8 cellular contexts compared by ENCODE assay signal in the genomic region with DNA sequence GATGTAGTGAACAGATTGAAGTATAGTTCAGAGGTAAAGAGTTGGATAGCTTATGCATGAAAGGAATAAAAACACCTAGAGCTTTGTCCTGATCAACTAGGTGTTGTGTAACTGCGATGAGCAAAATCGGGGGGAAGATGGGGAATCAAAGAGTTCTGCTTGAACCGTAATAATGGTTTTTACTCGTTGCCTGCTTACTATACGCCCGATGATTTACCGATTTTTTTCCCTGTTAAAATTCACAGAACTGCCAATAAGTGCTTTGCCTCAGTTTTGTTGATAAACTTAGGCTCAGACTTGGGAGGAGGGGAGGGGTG. TPM values are rescaled to one million over a fixed set of nuclear protein-coding genes. Genes with fewer than 3 reads are reported as not detected.
DNase-seq lines count a peak whose midpoint lies in the region; ATAC-seq and TF ChIP-seq lines count a peak whose summit lies in the region.

No MANE protein-coding gene starts in this region.

- no peaks in the 10 kb centered on the region for H3K27me3 Mint-ChIP-seq in activated CD4-positive, alpha-beta T cell treated with anti-CD3 and anti-CD28 coated beads, Interleukin-2, amount 10 ng/mL, durations not matched to agents 7 days and 5 days

- H3K27ac ChIP-seq in left lung, result peak overlapping the region; percentile 71 to 94
- H3K27ac ChIP-seq in thoracic aorta, result peak overlapping the region; percentile 56 to 60

- TF ChIP-seq POLR2A in lower leg skin (IDR thresholded peaks at IDR 0.05), result no peak

- H3K27me3 ChIP-seq in adipocyte (replicated peaks; ENCODE audit: control insufficient read depth, insufficient read depth, low read length), result no peaks in the 10 kb centered on the region
- no peaks in the 10 kb centered on the region for H3K27me3 ChIP-seq in left lung
- H3K27me3 ChIP-seq in thoracic aorta (replicated peaks; ENCODE audit: insufficient read depth), result no peaks in the 10 kb centered on the region

- peaks cover 69% of the 10 kb centered on the region for H3K4me1 Mint-ChIP-seq in activated CD4-positive, alpha-beta T cell treated with anti-CD3 and anti-CD28 coated beads, Interleukin-2, amount 10 ng/mL, durations not matched to agents 7 days and 5 days

- H3K4me3 Mint-ChIP-seq in activated CD4-positive, alpha-beta T cell treated with anti-CD3 and anti-CD28 coated beads, Interleukin-2, amount 10 ng/mL, durations not matched to agents 7 days and 5 days, result peak overlapping the region; percentile 89

- no peak for DNase-seq in activated CD4-positive, alpha-beta T cell treated with anti-CD3 and anti-CD28 coated beads, Interleukin-2, amount 10 ng/mL, durations not matched to agents 7 days and 5 days
- DNase-seq in activated CD4-positive, alpha-beta T cell treated with anti-CD3 and anti-CD28 coated beads, Interleukin-2, amount 50 U/mL, for 1 hour, result no peak
- no peak for DNase-seq in adipocyte (ENCODE audit: low read depth)
- DNase-seq in left lung, result no peak
- no peak for DNase-seq in thoracic aorta (ENCODE audit: low spot score)
- no peak for DNase-seq in lower leg skin (ENCODE audit: low spot score in 2 of 2)
- DNase-seq in LoVo (ENCODE audit: low spot score), result no peak

- TF ChIP-seq CTCF in left lung (IDR thresholded peaks at IDR 0.05) (no peak), thoracic aorta (IDR thresholded peaks at IDR 0.05) (no peak), lower leg skin (IDR thresholded peaks at IDR 0.05) (no peak)

- H3K36me3 ChIP-seq in adipocyte (ENCODE audit: control insufficient read depth, insufficient read depth, low read length, severe bottlenecking) (peaks cover 17% of the 10 kb centered on the region), left lung (peaks cover 0 to 26% of the 10 kb centered on the region in 2 donors), thoracic aorta (peaks cover 4% of the 10 kb centered on the region)

- 7 to 8% methylated on average over 7 of the region's 7 CpGs for WGBS in lower leg skin, 2 donors

- peaks cover 11% of the 10 kb centered on the region for H3K36me3 Mint-ChIP-seq in activated CD4-positive, alpha-beta T cell treated with anti-CD3 and anti-CD28 coated beads, Interleukin-2, amount 10 ng/mL, durations not matched to agents 7 days and 5 days (ENCODE audit: low read depth)

- peak overlapping the region; percentile 65 for H3K9ac ChIP-seq in adipocyte (ENCODE audit: low read length)

- ATAC-seq in left lung (no peak), thoracic aorta (ENCODE audit: insufficient number of reproducible peaks, low FRiP score, low read depth) (no peak), HG03460 (IDR thresholded peaks at IDR 0.05; ENCODE audit: unreplicated experiment) (no peak)

- H3K27ac Mint-ChIP-seq in activated CD4-positive, alpha-beta T cell treated with anti-CD3 and anti-CD28 coated beads, Interleukin-2, amount 10 ng/mL, durations not matched to agents 7 days and 5 days, result peak overlapping the region; percentile 100

- H3K9me3 Mint-ChIP-seq in activated CD4-positive, alpha-beta T cell treated with anti-CD3 and anti-CD28 coated beads, Interleukin-2, amount 10 ng/mL, durations not matched to agents 7 days and 5 days, result no peaks in the 10 kb centered on the region

- H3K4me3 ChIP-seq in adipocyte (ENCODE audit: low read length), result peak overlapping the region; percentile 89
- H3K4me3 ChIP-seq in left lung, result peak overlapping the region; percentile 53 to 90
- H3K4me3 ChIP-seq in thoracic aorta, result peak overlapping the region; percentile 100
- no peak overlapping the region for H3K4me3 ChIP-seq in lower leg skin (ENCODE audit: low read depth, poor library complexity, severe bottlenecking)

- POLR2A ChIA-PET in activated CD4-positive, alpha-beta T cell treated with anti-CD3 and anti-CD28 coated beads, Interleukin-2, amount 10 ng/mL, durations not matched to agents 7 days and 5 days (lab: Charles Lee), result interaction anchor here (1.5 kb wide), 1 partner anchor 214 kb away, joined by 4 read pairs; the partner anchor contains the start of gene EIF4A2

- no peaks in the 10 kb centered on the region for H3K9me3 ChIP-seq in adipocyte (ENCODE audit: control insufficient read depth, low read length)
- H3K9me3 ChIP-seq in left lung, result no peaks in the 10 kb centered on the region
- H3K9me3 ChIP-seq in thoracic aorta, result no peaks in the 10 kb centered on the region

- CTCF ChIA-PET in activated CD4-positive, alpha-beta T cell treated with anti-CD3 and anti-CD28 coated beads, Interleukin-2, amount 10 ng/mL, durations not matched to agents 7 days and 5 days (lab: Charles Lee), result interaction anchor here (0.9 to 2.3 kb wide), 6 partner anchors 11 to 626 kb away, joined by 3 to 7 read pairs (median 5); no protein-coding TSS in a partner anchor

- intact Hi-C loops in left lung (cut with DNase I), result no loop called here
- intact Hi-C loops in lower leg skin (cut with DNase I; ENCODE audit: low total_unique reads), result no loop called here

- H3K4me1 ChIP-seq in adipocyte (ENCODE audit: control insufficient read depth, insufficient read depth, low read length), result peaks cover 26% of the 10 kb centered on the region
- H3K4me1 ChIP-seq in left lung, result peaks cover 20 to 63% of the 10 kb centered on the region in 2 donors
- H3K4me1 ChIP-seq in thoracic aorta (ENCODE audit: control insufficient read depth in 1 of 2, low read depth in 2 of 2), result peaks cover 21 to 31% of the 10 kb centered on the region in 2 donors

RNA-seq across cellular contexts. Expression of gene DNAJB11, which starts 0.8 kb away (rescaled TPM):
- 10 to 100 TPM; 54.9 to 57.3 TPM for total RNA-seq in activated CD4-positive, alpha-beta T cell treated with anti-CD3 and anti-CD28 coated beads, Interleukin-2, amount 10 ng/mL, durations not matched to agents 7 days and 5 days
- 10 to 100 TPM; 46.8 to 78.3 TPM for total RNA-seq in left lung
- total RNA-seq in thoracic aorta, result 10 to 100 TPM; 41.3 to 44.9 TPM
- total RNA-seq in lower leg skin, result 10 to 100 TPM; 24.7 to 32.1 (median 26.4) TPM

RNA-seq across cellular contexts. Expression of gene TBCCD1, which starts 2.6 kb away (rescaled TPM):
- 10 to 100 TPM; 14.3 to 14.6 TPM for total RNA-seq in activated CD4-positive, alpha-beta T cell treated with anti-CD3 and anti-CD28 coated beads, Interleukin-2, amount 10 ng/mL, durations not matched to agents 7 days and 5 days
- total RNA-seq in left lung, result 10 to 100 TPM; 11.6 to 12.1 TPM
- total RNA-seq in thoracic aorta, result 10 to 100 TPM; 10.2 to 25.8 TPM
- 10 to 100 TPM in 3 of 4 donors, 1 to 10 TPM in 1; 9.7 to 17.7 (median 14.6) TPM for total RNA-seq in lower leg skin

RNA-seq across cellular contexts. Expression of gene CRYGS, which starts 25.6 kb away (rescaled TPM):
- 1 to 10 TPM; 4.5 to 5.7 TPM for total RNA-seq in activated CD4-positive, alpha-beta T cell treated with anti-CD3 and anti-CD28 coated beads, Interleukin-2, amount 10 ng/mL, durations not matched to agents 7 days and 5 days
- total RNA-seq in left lung (1 to 10 TPM; 1.8 to 3.7 TPM), thoracic aorta (1 to 10 TPM; 3.7 to 4.4 TPM), lower leg skin (1 to 10 TPM in 2 of 4 donors, under 1 TPM in 2; 0.42 to 2.3 (median 1.3) TPM)

RNA-seq across cellular contexts. Expression of gene AHSG, which starts 43.1 kb away (rescaled TPM):
- total RNA-seq in activated CD4-positive, alpha-beta T cell treated with anti-CD3 and anti-CD28 coated beads, Interleukin-2, amount 10 ng/mL, durations not matched to agents 7 days and 5 days, result not detected
- total RNA-seq in left lung (not detected), thoracic aorta (not detected), lower leg skin (under 1 TPM in 1 of 4 donors, not detected in 3; 0.36 TPM)
